Comparison of ENCODE assay signal across 8 cellular contexts in genomic region chr9:14692536-14692917, GRCh38. TPM values are rescaled to one million over a fixed set of nuclear protein-coding genes. Genes with fewer than 3 reads are reported as not detected.
DNase-seq lines count a peak whose midpoint lies in the region; ATAC-seq and TF ChIP-seq lines count a peak whose summit lies in the region.

No MANE protein-coding gene starts in this region.

- H3K27ac ChIP-seq in DOHH2 (ENCODE audit: low read depth, low read length) (no peak overlapping the region), right lobe of liver (peak overlapping the region in 1 of 3 donors; percentile 35), thymus (ENCODE audit: low read depth) (no peak overlapping the region)

- H3K27me3 Mint-ChIP-seq in brain, result peaks cover 24% of the 10 kb centered on the region

- no peaks in the 10 kb centered on the region for H3K9me3 ChIP-seq in DOHH2 (ENCODE audit: control insufficient read depth, insufficient read depth, low read length)
- no peaks in the 10 kb centered on the region for H3K9me3 ChIP-seq in right lobe of liver
- H3K9me3 ChIP-seq in thymus (ENCODE audit: control insufficient read depth), result no peaks in the 10 kb centered on the region

- peaks cover 28% of the 10 kb centered on the region for H3K79me2 ChIP-seq in DOHH2 (ENCODE audit: control insufficient read depth, low read length)

- no peaks in the 10 kb centered on the region for H4K20me1 ChIP-seq in DOHH2 (ENCODE audit: control insufficient read depth, insufficient read depth, low read depth, low read length)

- H3K36me3 Mint-ChIP-seq in brain, result peaks cover 27% of the 10 kb centered on the region

- peaks cover 40% of the 10 kb centered on the region for H3K4me1 Mint-ChIP-seq in brain

- H3K36me3 ChIP-seq in DOHH2 (ENCODE audit: control insufficient read depth, low read length) (peaks cover 26% of the 10 kb centered on the region), right lobe of liver (peaks cover 0 to 9% (median 0%) of the 10 kb centered on the region in 4 donors), thymus (ENCODE audit: control insufficient read depth, insufficient read depth) (no peaks in the 10 kb centered on the region)

- no peaks in the 10 kb centered on the region for H3K9me2 ChIP-seq in DOHH2 (replicated peaks; ENCODE audit: control insufficient read depth, low read length)

- peak overlapping the region; percentile 92 to 99 (median 95) for H3K27ac Mint-ChIP-seq in brain

- TF ChIP-seq CTCF in DOHH2 (IDR thresholded peaks at IDR 0.05; ENCODE audit: low read depth, low read length, poor library complexity, severe bottlenecking) (no peak), brain (conservative IDR thresholded peaks at IDR 0.05) (no peak), right lobe of liver (IDR thresholded peaks at IDR 0.05) (no peak)

- H3K4me1 ChIP-seq in DOHH2 (ENCODE audit: control insufficient read depth, low read length) (peaks cover 55% of the 10 kb centered on the region), right lobe of liver (peaks cover 0 to 7% (median 0%) of the 10 kb centered on the region in 4 donors), thymus (ENCODE audit: control insufficient read depth, insufficient read depth, low read length) (peaks cover 5% of the 10 kb centered on the region)

- peaks cover 37% of the 10 kb centered on the region for H3K27me3 ChIP-seq in DOHH2 (ENCODE audit: control insufficient read depth, low read length)
- H3K27me3 ChIP-seq in right lobe of liver, result no peaks in the 10 kb centered on the region
- no peaks in the 10 kb centered on the region for H3K27me3 ChIP-seq in thymus (ENCODE audit: control insufficient read depth, insufficient read depth)

- peak overlapping the region; percentile 87 for H3K4me2 ChIP-seq in DOHH2 (ENCODE audit: low read length)

- WGBS in right lobe of liver (ENCODE audit: insufficient coverage, low coverage, low lambda C conversion rate, missing lambda C conversion rate), result 4% methylated on average over 7 of the region's 7 CpGs
- WGBS in thymus, result 12% methylated on average over 7 of the region's 7 CpGs

- TF ChIP-seq POLR2A in right lobe of liver (IDR thresholded peaks at IDR 0.05), result no peak

- peaks cover 16% of the 10 kb centered on the region for H3F3A ChIP-seq in DOHH2 (ENCODE audit: control insufficient read depth, insufficient read depth)

- H3K4me3 Mint-ChIP-seq in brain, result peak overlapping the region; percentile 93 to 98 (median 96)

- peak overlapping the region; percentile 86 for H3K4me3 ChIP-seq in DOHH2 (ENCODE audit: low read length)
- peak overlapping the region; percentile 80 to 91 (median 81) for H3K4me3 ChIP-seq in right lobe of liver
- H3K4me3 ChIP-seq in thymus (ENCODE audit: low read length), result peak overlapping the region; percentile 83

- DNase-seq in M059J (ENCODE audit: low read depth) (peak; percentile 24), right lobe of liver (no peak), CD1c-positive myeloid dendritic cell (ENCODE audit: extremely low spot score) (no peak), NCI-H1048 (lab: John Stamatoyannopoulos, UW) (no peak)
- no peak for DNase-seq in activated effector memory CD4-positive, alpha-beta T cell treated with Interleukin-2 at 50 U/mL for 16 hours

- intact Hi-C loops in right lobe of liver (cut with DNase I), result no loop called here

- no peaks in the 10 kb centered on the region for H3K9me3 Mint-ChIP-seq in brain

- ATAC-seq in right lobe of liver, result peak in 2 of 4 donors; percentile 8 to 22

RNA-seq across cellular contexts. Expression of gene ZDHHC21, which starts 0.7 kb away (rescaled TPM):
- 7.0 and 9.3 TPM in 2 replicates for total RNA-seq in M059J (2014; rRNA removed; shearing (Covaris generic))
- polyA plus RNA-seq in brain (ENCODE audit: insufficient read depth, low read depth, low replicate concordance) (2.1 TPM), thymus (5.1 TPM)
- 1 to 10 TPM; 2.7 to 5.3 (median 4.5) TPM for total RNA-seq in right lobe of liver

RNA-seq across cellular contexts. Expression of gene CER1, which starts 30.0 kb away (rescaled TPM):
- not detected in 2 replicates for total RNA-seq in M059J (2014; rRNA removed; shearing (Covaris generic))
- polyA plus RNA-seq in brain (ENCODE audit: insufficient read depth, low read depth, low replicate concordance), result 4.1 TPM
- not detected for total RNA-seq in right lobe of liver
- 0.07 TPM for polyA plus RNA-seq in thymus
